ENCODE assay signal across 1 cellular context in the genomic region with DNA sequence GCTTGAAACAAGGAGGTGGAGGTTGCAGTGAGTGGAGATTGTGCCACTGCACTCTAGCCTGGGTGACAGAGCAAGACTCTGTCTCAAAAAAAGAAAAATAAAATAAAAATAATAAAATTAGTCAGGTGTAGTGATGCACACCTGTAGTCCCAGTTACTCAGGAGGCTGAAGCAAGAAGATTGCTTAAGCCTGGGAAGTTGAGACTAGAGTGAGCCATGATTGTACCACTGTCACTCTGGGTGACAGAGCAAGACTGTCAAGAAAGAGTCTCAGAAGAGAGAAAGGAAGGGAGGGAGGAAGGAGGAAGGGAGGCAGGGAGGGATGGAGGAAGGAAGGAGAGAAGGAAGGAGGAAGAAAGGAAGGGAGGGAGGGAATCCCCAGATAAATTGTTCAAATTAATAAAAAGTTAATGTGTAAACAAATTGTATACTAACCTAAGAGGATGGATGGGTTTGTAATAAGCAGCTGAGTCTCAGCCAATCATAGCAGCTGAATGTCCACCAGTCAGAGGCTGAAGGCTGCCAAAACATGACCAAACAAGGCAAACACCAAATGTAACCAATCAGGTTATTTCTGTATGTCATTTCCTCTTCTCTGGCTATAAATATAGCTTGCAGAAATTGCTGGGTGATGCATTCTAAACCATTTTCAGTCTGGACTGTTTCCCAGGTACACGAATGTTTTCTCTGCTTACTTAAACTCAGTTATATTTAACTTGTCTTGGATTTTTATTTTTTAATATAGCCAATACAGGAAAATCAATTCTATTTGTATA.
A peak's percentile ranks its signal among the peaks of the same experiment; 100 is the strongest.
TF ChIP-seq lines count a peak whose summit lies in the region.

No MANE protein-coding gene starts in this region.

TF ChIP-seq in HCT116, 20 proteins besides CTCF, POLR2A, EP300 and RAD21:
- TF ChIP-seq, protein P1, sequence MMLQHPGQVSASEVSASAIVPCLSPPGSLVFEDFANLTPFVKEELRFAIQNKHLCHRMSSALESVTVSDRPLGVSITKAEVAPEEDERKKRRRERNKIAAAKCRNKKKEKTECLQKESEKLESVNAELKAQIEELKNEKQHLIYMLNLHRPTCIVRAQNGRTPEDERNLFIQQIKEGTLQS (IDR thresholded peaks at IDR 0.05), result no peak
- TF ChIP-seq ZFX (IDR thresholded peaks at IDR 0.05) (no peak), SRF (IDR thresholded peaks at IDR 0.05; ENCODE audit: low read depth) (peak; percentile 74), EZH2 (IDR thresholded peaks at IDR 0.05) (no peak), EGR1 (IDR thresholded peaks at IDR 0.05; ENCODE audit: low read depth) (no peak)
TF ChIP-seq in HCT116: peak in this region for 1.
